Comparison of ENCODE assay signal across 1 cellular context in the genomic region with DNA sequence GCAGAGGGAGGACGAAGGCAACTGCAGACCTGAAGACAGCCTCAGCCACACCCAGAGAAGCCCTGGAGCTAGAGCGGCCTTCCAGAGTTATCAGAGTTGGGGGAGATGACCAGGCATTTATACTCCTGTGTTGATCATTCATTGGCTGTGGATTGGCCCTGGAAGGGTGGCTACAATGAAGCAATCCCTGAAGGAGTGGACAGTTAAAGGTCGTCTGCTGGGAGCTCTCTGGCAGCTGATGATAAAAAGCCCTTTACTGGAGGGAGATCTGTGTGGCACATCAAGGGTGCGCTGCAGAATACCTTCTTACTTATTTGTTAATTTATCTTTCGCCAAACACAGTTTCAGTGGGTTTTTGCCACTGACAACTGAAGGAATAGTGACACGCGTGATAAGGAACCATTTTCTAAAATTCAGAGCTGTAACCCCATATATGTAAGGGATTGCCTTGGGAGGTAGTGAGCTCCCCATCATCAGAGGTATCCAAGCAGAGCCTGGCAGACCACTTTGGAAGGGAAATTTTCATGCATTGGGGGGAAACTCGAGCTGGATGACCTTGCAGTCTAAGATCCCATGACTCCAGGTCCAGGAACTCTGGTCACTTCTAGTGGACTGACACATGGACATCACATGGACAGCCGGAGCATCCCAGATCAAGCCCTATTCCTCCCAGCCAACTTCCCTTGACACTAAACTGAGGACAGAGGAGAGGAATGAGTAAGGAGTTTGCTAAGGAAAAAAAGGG.
TF ChIP-seq lines count a peak whose summit lies in the region.

No MANE protein-coding gene starts in this region.

TF ChIP-seq in SK-N-SH, 30 proteins besides CTCF, POLR2A, EP300 and RAD21 (continued from another document):
- TF ChIP-seq, protein P1, sequence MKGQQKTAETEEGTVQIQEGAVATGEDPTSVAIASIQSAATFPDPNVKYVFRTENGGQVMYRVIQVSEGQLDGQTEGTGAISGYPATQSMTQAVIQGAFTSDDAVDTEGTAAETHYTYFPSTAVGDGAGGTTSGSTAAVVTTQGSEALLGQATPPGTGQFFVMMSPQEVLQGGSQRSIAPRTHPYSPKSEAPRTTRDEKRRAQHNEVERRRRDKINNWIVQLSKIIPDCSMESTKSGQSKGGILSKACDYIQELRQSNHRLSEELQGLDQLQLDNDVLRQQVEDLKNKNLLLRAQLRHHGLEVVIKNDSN (IDR thresholded peaks at IDR 0.05; ENCODE audit: borderline replicate concordance, low read depth): no peak
- TF ChIP-seq TEAD4 (IDR thresholded peaks at IDR 0.05; ENCODE audit: borderline replicate concordance, insufficient read depth) (no peak), NFIC (IDR thresholded peaks at IDR 0.05; ENCODE audit: borderline replicate concordance) (no peak), MXI1 (IDR thresholded peaks at IDR 0.05; ENCODE audit: low read depth, low read length) (no peak), MEF2A (IDR thresholded peaks at IDR 0.05; ENCODE audit: borderline replicate concordance, low read depth) (no peak)
- TF ChIP-seq, protein P2, sequence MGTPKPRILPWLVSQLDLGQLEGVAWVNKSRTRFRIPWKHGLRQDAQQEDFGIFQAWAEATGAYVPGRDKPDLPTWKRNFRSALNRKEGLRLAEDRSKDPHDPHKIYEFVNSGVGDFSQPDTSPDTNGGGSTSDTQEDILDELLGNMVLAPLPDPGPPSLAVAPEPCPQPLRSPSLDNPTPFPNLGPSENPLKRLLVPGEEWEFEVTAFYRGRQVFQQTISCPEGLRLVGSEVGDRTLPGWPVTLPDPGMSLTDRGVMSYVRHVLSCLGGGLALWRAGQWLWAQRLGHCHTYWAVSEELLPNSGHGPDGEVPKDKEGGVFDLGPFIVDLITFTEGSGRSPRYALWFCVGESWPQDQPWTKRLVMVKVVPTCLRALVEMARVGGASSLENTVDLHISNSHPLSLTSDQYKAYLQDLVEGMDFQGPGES (IDR thresholded peaks at IDR 0.05; ENCODE audit: low read depth, low read length): no peak
- TF ChIP-seq, protein P3, sequence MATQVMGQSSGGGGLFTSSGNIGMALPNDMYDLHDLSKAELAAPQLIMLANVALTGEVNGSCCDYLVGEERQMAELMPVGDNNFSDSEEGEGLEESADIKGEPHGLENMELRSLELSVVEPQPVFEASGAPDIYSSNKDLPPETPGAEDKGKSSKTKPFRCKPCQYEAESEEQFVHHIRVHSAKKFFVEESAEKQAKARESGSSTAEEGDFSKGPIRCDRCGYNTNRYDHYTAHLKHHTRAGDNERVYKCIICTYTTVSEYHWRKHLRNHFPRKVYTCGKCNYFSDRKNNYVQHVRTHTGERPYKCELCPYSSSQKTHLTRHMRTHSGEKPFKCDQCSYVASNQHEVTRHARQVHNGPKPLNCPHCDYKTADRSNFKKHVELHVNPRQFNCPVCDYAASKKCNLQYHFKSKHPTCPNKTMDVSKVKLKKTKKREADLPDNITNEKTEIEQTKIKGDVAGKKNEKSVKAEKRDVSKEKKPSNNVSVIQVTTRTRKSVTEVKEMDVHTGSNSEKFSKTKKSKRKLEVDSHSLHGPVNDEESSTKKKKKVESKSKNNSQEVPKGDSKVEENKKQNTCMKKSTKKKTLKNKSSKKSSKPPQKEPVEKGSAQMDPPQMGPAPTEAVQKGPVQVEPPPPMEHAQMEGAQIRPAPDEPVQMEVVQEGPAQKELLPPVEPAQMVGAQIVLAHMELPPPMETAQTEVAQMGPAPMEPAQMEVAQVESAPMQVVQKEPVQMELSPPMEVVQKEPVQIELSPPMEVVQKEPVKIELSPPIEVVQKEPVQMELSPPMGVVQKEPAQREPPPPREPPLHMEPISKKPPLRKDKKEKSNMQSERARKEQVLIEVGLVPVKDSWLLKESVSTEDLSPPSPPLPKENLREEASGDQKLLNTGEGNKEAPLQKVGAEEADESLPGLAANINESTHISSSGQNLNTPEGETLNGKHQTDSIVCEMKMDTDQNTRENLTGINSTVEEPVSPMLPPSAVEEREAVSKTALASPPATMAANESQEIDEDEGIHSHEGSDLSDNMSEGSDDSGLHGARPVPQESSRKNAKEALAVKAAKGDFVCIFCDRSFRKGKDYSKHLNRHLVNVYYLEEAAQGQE (IDR thresholded peaks at IDR 0.05; ENCODE audit: low read depth, low read length): no peak
